Comparison of ENCODE assay signal across 7 cellular contexts in the genomic region with DNA sequence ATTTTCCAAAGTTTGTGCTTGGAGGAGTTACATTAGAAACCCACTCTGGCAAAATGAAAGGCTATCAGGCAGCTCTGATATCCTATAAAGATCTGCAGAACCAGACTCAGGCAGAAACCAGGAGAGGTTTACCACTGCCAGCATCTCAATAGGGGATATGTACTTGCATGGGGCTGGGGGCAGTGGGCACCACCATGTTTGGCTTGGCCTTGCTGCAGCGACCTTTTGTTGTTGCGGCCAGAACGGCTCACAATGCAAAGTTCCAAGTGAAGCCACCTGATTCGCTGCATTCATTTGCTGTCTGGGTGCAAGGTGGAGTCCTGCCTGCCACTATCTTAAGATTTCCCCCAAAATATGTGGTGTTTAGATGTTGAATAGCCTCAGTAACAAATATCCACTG.
"Had no signal": no experiment of that assay in that cellular context is flagged by ENCODE, and none has a peak within 500 bp of the region (broad histone marks: within the 10 kb centered on the region; RNA-seq: fewer than 3 reads in every experiment).

No MANE protein-coding gene starts in this region.

- ATAC-seq: HCT116 had no signal

- H2AFZ ChIP-seq: GM23248 had no signal

- H3K9me3 ChIP-seq: HAP-1 had no signal

- H3K4me3 Mint-ChIP-seq: HFFc6, IgD-negative memory B cell had no signal

- H3K36me3 ChIP-seq: HAP-1 had no signal

- H3K9ac ChIP-seq: GM23248 had no signal

- H3K27ac Mint-ChIP-seq: HFFc6, IgD-negative memory B cell had no signal

- H3K27ac ChIP-seq: GM23248 had no signal

- H3K4me3 ChIP-seq: GM23248, HAP-1 had no signal

- H3K4me1 Mint-ChIP-seq: IgD-negative memory B cell had no signal

- H3K4me1 ChIP-seq: HAP-1 had no signal

- DNase-seq: GM23248, GOT3, H7, HFFc6 had no signal

- H3K36me3 Mint-ChIP-seq: IgD-negative memory B cell had no signal
